ENCODE assay signal across 10 cellular contexts in genomic region chr2:96485350-96485749, GRCh38. TPM values are rescaled to one million over a fixed set of nuclear protein-coding genes. Genes with fewer than 3 reads are reported as not detected.
DNase-seq lines count a peak whose midpoint lies in the region; ATAC-seq, FAIRE-seq and TF ChIP-seq lines count a peak whose summit lies in the region.
"Had no signal": no experiment of that assay in that cellular context is flagged by ENCODE, and none has a peak within 500 bp of the region (broad histone marks: within the 10 kb centered on the region; RNA-seq: fewer than 3 reads in every experiment).

No MANE protein-coding gene starts in this region.

- peak overlapping the region; percentile 40 to 94 (median 92) for H3K4me3 Mint-ChIP-seq in CD4-positive, CD25-positive, alpha-beta regulatory T cell

- no peaks in the 10 kb centered on the region for H3K36me3 ChIP-seq in CD4-positive, CD25-positive, alpha-beta regulatory T cell (ENCODE audit: control insufficient read depth, insufficient read depth, low read length)
- H3K36me3 ChIP-seq in MM.1S (replicated peaks; ENCODE audit: insufficient read depth, low read length) = no peaks in the 10 kb centered on the region
- H3K36me3 ChIP-seq in H1 (ENCODE audit: control insufficient read depth in 2 of 4, insufficient read depth in 4 of 4, low read length in 3 of 4) = no peaks in the 10 kb centered on the region
- H3K36me3 ChIP-seq in osteoblast (ENCODE audit: insufficient read depth, low read length) = no peaks in the 10 kb centered on the region
- no peaks in the 10 kb centered on the region for H3K36me3 ChIP-seq in MG63

- H3K27me3 ChIP-seq in CD4-positive, CD25-positive, alpha-beta regulatory T cell (ENCODE audit: control insufficient read depth, insufficient read depth, low read length) = no peaks in the 10 kb centered on the region
- no peaks in the 10 kb centered on the region for H3K27me3 ChIP-seq in MM.1S (replicated peaks; ENCODE audit: insufficient read depth, low read length)
- H3K27me3 ChIP-seq in H1 (replicated peaks in 1 of 4; ENCODE audit: control insufficient read depth in 3 of 4, extremely low read depth in 1 of 4, insufficient read depth in 3 of 4, low read length in 3 of 4) = peaks cover 0 to 3% (median 0%) of the 10 kb centered on the region in 4 experiments; a peak in 1 of 7 replicates
- H3K27me3 ChIP-seq in osteoblast (ENCODE audit: insufficient read depth, low read length) = no peaks in the 10 kb centered on the region
- no peaks in the 10 kb centered on the region for H3K27me3 ChIP-seq in MG63

- no peak overlapping the region for H3K23ac ChIP-seq in H1 (ENCODE audit: insufficient read length)

- H3K4me2 ChIP-seq in MM.1S (ENCODE audit: low read depth, low read length) = peak overlapping the region; percentile 79
- peak overlapping the region in 1 of 2 experiments; percentile 59; a peak in 1 of 4 replicates for H3K4me2 ChIP-seq in H1 (ENCODE audit: insufficient read depth in 1 of 2, low read depth in 2 of 2, low read length in 2 of 2)
- peak overlapping the region; percentile 92 for H3K4me2 ChIP-seq in osteoblast (ENCODE audit: insufficient read depth, low read length)

- TF ChIP-seq POLR2A in H1 (IDR thresholded peaks at IDR 0.05; ENCODE audit: control extremely low read depth in 1 of 2, low read depth in 2 of 2, low read length in 2 of 2) = no peak

- H3K18ac ChIP-seq in H1 (ENCODE audit: extremely low read depth, low read length) = no peak overlapping the region

- H3K9me2 ChIP-seq in MM.1S (replicated peaks; ENCODE audit: insufficient read depth, low read length) = no peaks in the 10 kb centered on the region

- no peak overlapping the region for H3K4me3 ChIP-seq in CD4-positive, CD25-positive, alpha-beta regulatory T cell (ENCODE audit: low read depth, low read length)
- H3K4me3 ChIP-seq in MM.1S (ENCODE audit: low read length) = peak overlapping the region; percentile 56; the same call in 1 of the 2 replicates
- H3K4me3 ChIP-seq in H1 (ENCODE audit: extremely low read depth in 1 of 4, insufficient read depth in 2 of 4, low read depth in 3 of 4, low read length in 4 of 4) = no peak overlapping the region
- H3K4me3 ChIP-seq in osteoblast (ENCODE audit: insufficient read depth, low read length) = peak overlapping the region; percentile 74
- no peak overlapping the region for H3K4me3 ChIP-seq in MG63

- H2BK20ac ChIP-seq in H1 (ENCODE audit: low read length) = no peak overlapping the region

- H3K27ac ChIP-seq in CD4-positive, CD25-positive, alpha-beta regulatory T cell (ENCODE audit: insufficient read depth, low read length, poor library complexity, severe bottlenecking) = peak overlapping the region; percentile 82
- H3K27ac ChIP-seq in MM.1S (ENCODE audit: low read length) (peak overlapping the region; percentile 60; the same call in 1 of the 2 replicates), H1 (ENCODE audit: low read depth, low read length) (no peak overlapping the region), osteoblast (ENCODE audit: low read depth, low read length) (no peak overlapping the region)

- no peak overlapping the region for H4K5ac ChIP-seq in H1 (ENCODE audit: insufficient read length, low read depth, low read length)

- peak overlapping the region; percentile 95 to 99 (median 99) for H3K27ac Mint-ChIP-seq in CD4-positive, CD25-positive, alpha-beta regulatory T cell

- DNase-seq in CD4-positive, CD25-positive, alpha-beta regulatory T cell = peak in 1 of 3 donors; percentile 11
- DNase-seq in MM.1S (no peak), H1 (ENCODE audit: low read depth in 1 of 2, low spot score in 2 of 2) (no peak), osteoblast (ENCODE audit: insufficient read length, low spot score, missing footprints) (peak; percentile 69), MG63 (no peak), SIG-M5 treated with dmso at 0.1 percent for 504 hours (lab: John Stamatoyannopoulos, UW; ENCODE audit: unreplicated experiment) (no peak), NCI-H1092 (lab: John Stamatoyannopoulos, UW) (no peak)
- no peak for DNase-seq in activated CD4-positive, CD25-positive, alpha-beta regulatory T cell treated with anti-CD3 and anti-CD28 coated beads, Interleukin-2, amount 50 U/mL, for 72 hours

- POLR2A ChIA-PET in H1 (lab: Charles Lee; ENCODE audit: partially characterized antibody) = no interaction called here

- H4K91ac ChIP-seq in H1 (replicated peaks; ENCODE audit: insufficient read length, low read length) = no peak overlapping the region

- H3K56ac ChIP-seq in H1 (replicated peaks; ENCODE audit: insufficient read length, low read depth, low read length) = no peak overlapping the region

- peaks cover 8% of the 10 kb centered on the region; the same call in 1 of the 2 replicates for H3F3A ChIP-seq in MM.1S (ENCODE audit: insufficient read depth, low read length)

- H3K9me3 ChIP-seq in CD4-positive, CD25-positive, alpha-beta regulatory T cell (ENCODE audit: control insufficient read depth in 2 of 2, low read length in 2 of 2) = no peaks in the 10 kb centered on the region
- no peaks in the 10 kb centered on the region for H3K9me3 ChIP-seq in MM.1S (replicated peaks; ENCODE audit: insufficient read depth, low read length)
- H3K9me3 ChIP-seq in H1 (ENCODE audit: insufficient read depth in 2 of 2, low read depth in 1 of 2, low read length in 1 of 2) = no peaks in the 10 kb centered on the region
- no peaks in the 10 kb centered on the region for H3K9me3 ChIP-seq in osteoblast (ENCODE audit: low read depth, low read length)
- peaks cover 11% of the 10 kb centered on the region for H3K9me3 ChIP-seq in MG63

- no peak for FAIRE-seq in H1 (lab: Jason Lieb, UNC)

- ATAC-seq in CD4-positive, CD25-positive, alpha-beta regulatory T cell (ENCODE audit: low read depth in 2 of 2) = no peak

- no peak overlapping the region for H2BK5ac ChIP-seq in H1 (ENCODE audit: low read depth, low read length)

- no peaks in the 10 kb centered on the region for H3K36me3 Mint-ChIP-seq in CD4-positive, CD25-positive, alpha-beta regulatory T cell

- H2AFZ ChIP-seq in MM.1S (ENCODE audit: low read length) (peak overlapping the region; percentile 79), H1 (ENCODE audit: low read length) (0 out of 2 replicates have a peak overlapping the region, but pooled peaks have one; percentile 99), osteoblast (ENCODE audit: low read length) (peak overlapping the region; percentile 100)

- no peak for TF ChIP-seq RAD21 in H1 (IDR thresholded peaks at IDR 0.05 in 1 of 2, conservative IDR thresholded peaks at IDR 0.05 in 1 of 2; ENCODE audit: low read depth in 2 of 2, low read length in 2 of 2)

- H3K4me1 Mint-ChIP-seq in CD4-positive, CD25-positive, alpha-beta regulatory T cell = peaks cover 13 to 39% (median 23%) of the 10 kb centered on the region in 4 donors

- H3K27me3 Mint-ChIP-seq in CD4-positive, CD25-positive, alpha-beta regulatory T cell = no peaks in the 10 kb centered on the region

- no peak for TF ChIP-seq CTCF in MM.1S (IDR thresholded peaks at IDR 0.05; ENCODE audit: low read length)
- no peak for TF ChIP-seq CTCF in H1 (IDR thresholded peaks at IDR 0.05; ENCODE audit: control extremely low read depth in 1 of 3, insufficient read depth in 1 of 3, low read depth in 1 of 3, low read length in 3 of 3)
- TF ChIP-seq CTCF in osteoblast (IDR thresholded peaks at IDR 0.05; ENCODE audit: extremely low read depth, low read depth, low read length) = no peak

- H3K9ac ChIP-seq in MM.1S (ENCODE audit: low read length) (no peak overlapping the region), H1 (replicated peaks in 1 of 4; ENCODE audit: extremely low read depth in 1 of 4, low read depth in 3 of 4, low read length in 3 of 4) (no peak overlapping the region)

- H3K4me1 ChIP-seq in CD4-positive, CD25-positive, alpha-beta regulatory T cell (ENCODE audit: control insufficient read depth, insufficient read depth, low read length, poor library complexity, severe bottlenecking) = peaks cover 10% of the 10 kb centered on the region
- H3K4me1 ChIP-seq in MM.1S (ENCODE audit: low read length) = peaks cover 8% of the 10 kb centered on the region; the same call in 1 of the 2 replicates
- peaks cover 0 to 14% (median 4%) of the 10 kb centered on the region in 4 experiments; a peak in 5 of 7 replicates for H3K4me1 ChIP-seq in H1 (replicated peaks in 1 of 4; ENCODE audit: control insufficient read depth in 3 of 4, insufficient read depth in 4 of 4, low read length in 3 of 4)
- H3K4me1 ChIP-seq in osteoblast (ENCODE audit: insufficient read depth, low read length) = peaks cover 8% of the 10 kb centered on the region

- H2BK12ac ChIP-seq in H1 (ENCODE audit: low read depth, low read length) = no peak overlapping the region

- no peak overlapping the region for H4K8ac ChIP-seq in H1 (ENCODE audit: extremely low read depth, insufficient read depth, low read length)

- no peak overlapping the region for H3K14ac ChIP-seq in H1 (ENCODE audit: insufficient read length)

- H3K79me1 ChIP-seq in H1 (ENCODE audit: low read depth, low read length) = no peaks in the 10 kb centered on the region

- H4K20me1 ChIP-seq in MM.1S (ENCODE audit: insufficient read depth, low read length) (no peaks in the 10 kb centered on the region), H1 (replicated peaks in 1 of 2; ENCODE audit: control insufficient read depth in 1 of 2, insufficient read depth in 2 of 2, low read length in 2 of 2) (no peaks in the 10 kb centered on the region), osteoblast (ENCODE audit: insufficient read depth, low read length) (no peaks in the 10 kb centered on the region)

- H2BK120ac ChIP-seq in H1 (replicated peaks; ENCODE audit: low read depth, low read length) = no peak overlapping the region

- no peak overlapping the region for H2AK5ac ChIP-seq in H1 (ENCODE audit: low read depth, low read length)

- H3K9me3 Mint-ChIP-seq in CD4-positive, CD25-positive, alpha-beta regulatory T cell = peaks cover 0 to 3% (median 0%) of the 10 kb centered on the region in 7 donors

- no peak overlapping the region for H2BK15ac ChIP-seq in H1 (ENCODE audit: low read length)

- H3K4ac ChIP-seq in H1 (replicated peaks; ENCODE audit: insufficient read length, low read depth, low read length) = no peak overlapping the region

- 72% methylated on average over 6 of the region's 9 CpGs; no CpG with 5 or more reads in 1 of the 2 experiments for WGBS in H1 (ENCODE audit: extremely low coverage in 1 of 2, insufficient coverage in 1 of 2, insufficient read length in 1 of 2, insufficient replicate concordance in 2 of 2, low coverage in 1 of 2, low lambda C conversion rate in 2 of 2, missing lambda C conversion rate in 1 of 2), 2 experiments

- CTCF ChIA-PET in H1 (lab: Charles Lee; ENCODE audit: partially characterized antibody) = interaction anchor here (1.2 to 3.2 kb wide), 3 partner anchors 9 to 23 kb away, joined by 3 to 17 read pairs (median 3); no protein-coding TSS in a partner anchor

- no peak for TF ChIP-seq EP300 in H1 (IDR thresholded peaks at IDR 0.05; ENCODE audit: borderline replicate concordance in 1 of 2, low read depth in 2 of 2, low read length in 2 of 2)

- peaks cover 1% of the 10 kb centered on the region; the same call in 1 of the 2 replicates for H3K23me2 ChIP-seq in H1 (ENCODE audit: low read depth, low read length)

- H3K79me2 ChIP-seq in MM.1S (ENCODE audit: low read length) (no peaks in the 10 kb centered on the region), H1 (ENCODE audit: control insufficient read depth in 1 of 2, insufficient read depth in 2 of 2, low read length in 2 of 2) (no peaks in the 10 kb centered on the region), osteoblast (ENCODE audit: insufficient read depth, low read length) (no peaks in the 10 kb centered on the region)

RNA-seq across cellular contexts. Expression of gene NEURL3, which starts 19.8 kb away (rescaled TPM):
- total RNA-seq in CD4-positive, CD25-positive, alpha-beta regulatory T cell = not detected
- polyA plus RNA-seq in CD4-positive, CD25-positive, alpha-beta regulatory T cell = under 1 TPM in 1 of 4 donors, not detected in 3; 0.18 TPM
- total RNA-seq in H1 (2021; fragmentation: NEBNext Ultra II Directional; extraction: Animal tissue kit (Norgen Biotek cat#: 25700)) = not detected in 2 replicates
- 0.03 TPM in 1 of 2 replicates, not detected in the other for polyA plus RNA-seq in H1 (2011; rRNA removed)
- not detected for polyA plus RNA-seq in H1 (2011; cell fraction: cytosol; rRNA removed)
- polyA plus RNA-seq in H1 (2011; cell fraction: nucleus; rRNA removed) = not detected
- polyA plus RNA-seq in H1 (2012, experiment 1 of 2) = not detected in 4 replicates
- not detected for polyA plus RNA-seq in H1 (2012, experiment 2 of 2)
- not detected for polyA plus RNA-seq in H1 (2013, experiment 1 of 2)
- polyA plus RNA-seq in H1 (2013, experiment 2 of 2) = not detected
- polyA minus RNA-seq in H1 (2011; rRNA and poly(A)+ RNA removed) = not detected in 2 replicates
- polyA minus RNA-seq in H1 (2011; cell fraction: cytosol; rRNA and poly(A)+ RNA removed) = not detected
- polyA minus RNA-seq in H1 (2011; cell fraction: nucleus; rRNA and poly(A)+ RNA removed) = not detected
- 0.29 TPM in 1 of 2 replicates, not detected in the other for total RNA-seq in osteoblast
- total RNA-seq in MG63 (2014; rRNA removed; shearing (Covaris generic); ENCODE audit: low replicate concordance) = 1.0 TPM in 1 of 2 replicates, not detected in the other
- total RNA-seq: mesenteric fat pad, NCI-H460 had no signal

RNA-seq across cellular contexts. Expression of gene ARID5A, which starts 51.2 kb away (rescaled TPM):
- total RNA-seq in CD4-positive, CD25-positive, alpha-beta regulatory T cell = 180 TPM
- polyA plus RNA-seq in CD4-positive, CD25-positive, alpha-beta regulatory T cell = 10 to 100 TPM; 63.5 to 85.6 (median 73.6) TPM
- 4.4 and 5.3 TPM in 2 replicates for total RNA-seq in H1 (2021; fragmentation: NEBNext Ultra II Directional; extraction: Animal tissue kit (Norgen Biotek cat#: 25700))
- 3.3 and 3.8 TPM in 2 replicates for polyA plus RNA-seq in H1 (2011; rRNA removed)
- 2.8 TPM for polyA plus RNA-seq in H1 (2011; cell fraction: cytosol; rRNA removed)
- 5.1 TPM for polyA plus RNA-seq in H1 (2011; cell fraction: nucleus; rRNA removed)
- polyA plus RNA-seq in H1 (2012, experiment 1 of 2) = 1.8 to 4.2 TPM (median 3.5 TPM) in 4 replicates
- 3.3 TPM for polyA plus RNA-seq in H1 (2012, experiment 2 of 2)
- 4.2 TPM for polyA plus RNA-seq in H1 (2013, experiment 1 of 2)
- polyA plus RNA-seq in H1 (2013, experiment 2 of 2) = 4.2 TPM
- polyA minus RNA-seq in H1 (2011; rRNA and poly(A)+ RNA removed) = 0.76 and 1.4 TPM in 2 replicates
- polyA minus RNA-seq in H1 (2011; cell fraction: cytosol; rRNA and poly(A)+ RNA removed) = 4.3 TPM
- polyA minus RNA-seq in H1 (2011; cell fraction: nucleus; rRNA and poly(A)+ RNA removed) = 3.3 TPM
- total RNA-seq in osteoblast = 7.6 and 9.7 TPM in 2 replicates
- total RNA-seq in MG63 (2014; rRNA removed; shearing (Covaris generic); ENCODE audit: low replicate concordance) = 5.3 and 13.7 TPM in 2 replicates

Comparison
In these comparisons a context has a peak if more than half of its experiments do, and no peak if none do; other contexts are left out.
1. H3K27ac ChIP-seq: peak in CD4-positive, CD25-positive, alpha-beta regulatory T cell (single experiment) and MM.1S (single experiment); none in H1 (single experiment) and osteoblast (single experiment).
2. H3K4me3 ChIP-seq: peak in MM.1S (single experiment) and osteoblast (single experiment); none in CD4-positive, CD25-positive, alpha-beta regulatory T cell (single experiment), H1 (0 of 4) and MG63 (single experiment).
3. RNA of gene ARID5A, which starts 51.2 kb away (total RNA-seq): 180 TPM in CD4-positive, CD25-positive, alpha-beta regulatory T cell (single experiment); 7.6 to 9.7 TPM in osteoblast, 5.3 to 13.7 TPM in MG63 and 4.4 to 5.3 TPM in H1; every median in the first group is over 10 times any median in the second.
4. Peak in every context shown above with its lines, with median percentiles within 50 percentile points of each other: H2AFZ ChIP-seq.